In the genomic region with DNA sequence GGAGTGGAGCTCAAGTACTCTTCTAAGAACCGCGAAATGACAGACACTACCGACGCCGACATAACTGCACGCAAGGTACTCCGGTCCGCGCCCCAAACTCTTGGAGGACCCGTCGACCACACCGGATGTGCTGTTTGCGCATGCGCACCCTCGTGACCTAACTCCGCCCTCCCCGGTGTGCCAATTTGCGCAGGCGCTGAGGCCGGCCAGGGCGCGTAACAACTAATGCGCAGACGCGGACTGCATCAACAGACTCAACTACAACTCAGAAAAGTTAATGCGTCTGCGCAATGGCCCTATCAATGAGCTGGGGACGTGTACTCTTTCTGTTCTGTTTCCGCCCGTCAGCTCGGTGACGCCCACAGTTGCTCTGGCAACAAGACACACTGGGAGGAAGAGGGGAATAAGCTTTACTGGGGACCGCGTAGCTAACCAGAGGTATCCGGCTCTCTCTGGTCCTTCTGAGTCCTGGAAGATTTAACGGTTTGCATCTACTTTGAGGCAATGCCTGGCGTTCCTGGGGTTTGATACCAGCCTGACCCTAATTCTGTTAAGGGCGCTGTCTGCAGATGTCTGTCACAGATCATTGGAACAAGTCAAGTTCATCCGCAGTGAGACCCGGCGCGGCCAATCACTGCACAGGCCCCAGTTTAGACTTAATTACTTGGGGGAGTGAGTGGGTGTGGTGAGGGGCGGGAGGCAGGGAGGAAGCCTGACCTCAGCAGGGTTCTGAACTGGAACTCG, we compare ENCODE assay signal across 8 cellular contexts. TPM values are rescaled to one million over a fixed set of nuclear protein-coding genes. Genes with fewer than 3 reads are reported as not detected.
A peak's percentile ranks its signal among the peaks of the same experiment; 100 is the strongest.
DNase-seq lines count a peak whose midpoint lies in the region; ATAC-seq and TF ChIP-seq lines count a peak whose summit lies in the region.

DAD1 (minus strand) TSS at position 129 of the 744 bp plus-strand sequence; CDS start at position 62, 67 bp downstream.

- 4% methylated on average over 21 of the region's 44 CpGs for WGBS in mammary epithelial cell (ENCODE audit: low coverage, missing lambda C conversion rate)

- BruUV-seq in mammary epithelial cell (replicated peaks; lab: Mats Ljungman, UMichigan), result no TSS peak

- H3K27ac ChIP-seq in WERI-Rb-1, result peak within 1 kb of the TSS; percentile 53
- H3K27ac ChIP-seq in mammary epithelial cell (ENCODE audit: insufficient read depth, low read depth, low read length), result peak within 1 kb of the TSS; percentile 98
- peak within 1 kb of the TSS; percentile 85 for H3K27ac ChIP-seq in skeletal muscle tissue (ENCODE audit: low read depth, low read length)

- H3K4me3 ChIP-seq in WERI-Rb-1 (ENCODE audit: low read depth, low read length) (peak within 1 kb of the TSS; percentile 97), mammary epithelial cell (replicated peaks in 1 of 3; ENCODE audit: insufficient read depth in 1 of 3, low read depth in 2 of 3, low read length in 3 of 3) (peak within 1 kb of the TSS; percentile 67 to 98 (median 81)), iPS-18c (ENCODE audit: insufficient read depth, low read depth, low read length) (peak within 1 kb of the TSS; percentile 85), skeletal muscle tissue (ENCODE audit: low read length in 3 of 3) (peak within 1 kb of the TSS; percentile 93 to 94 (median 93))

- dilution Hi-C loops in mammary epithelial cell (cut with HindIII; ENCODE audit: low sequenced_read_pairs), result no loop called here

- H3K79me2 ChIP-seq in mammary epithelial cell (ENCODE audit: insufficient read depth, low read length), result peaks cover 47% of the 10 kb centered on the region

- H3K36me3 ChIP-seq in WERI-Rb-1 (peaks cover 7% of the 10 kb centered on the region), mammary epithelial cell (ENCODE audit: insufficient read depth, low read length) (no peaks in the 10 kb centered on the region), skeletal muscle tissue (ENCODE audit: control insufficient read depth in 3 of 3, insufficient read depth in 3 of 3, low read length in 3 of 3) (peaks cover 0 to 3% (median 0%) of the 10 kb centered on the region in 3 donors)

- H3K9ac ChIP-seq in mammary epithelial cell (ENCODE audit: insufficient read depth, low read length) (peak within 1 kb of the TSS; percentile 97), skeletal muscle tissue (ENCODE audit: low read depth in 1 of 3, low read length in 3 of 3) (peak within 1 kb of the TSS; percentile 91 to 94 (median 94))

- H2AFZ ChIP-seq in mammary epithelial cell (ENCODE audit: low read depth, low read length), result peak within 1 kb of the TSS; percentile 94

- H3K9me3 ChIP-seq in WERI-Rb-1 (ENCODE audit: severe bottlenecking) (no peaks in the 10 kb centered on the region), mammary epithelial cell (replicated peaks; ENCODE audit: insufficient read depth, low read length) (no peaks in the 10 kb centered on the region), iPS-18c (ENCODE audit: control insufficient read depth, insufficient read depth, low read length) (peaks cover 2% of the 10 kb centered on the region), skeletal muscle tissue (ENCODE audit: control insufficient read depth in 3 of 3, low read length in 3 of 3) (no peaks in the 10 kb centered on the region)

- no peaks in the 10 kb centered on the region for H4K20me1 ChIP-seq in mammary epithelial cell (ENCODE audit: insufficient read depth, low read length)

- CTCF ChIA-PET in mammary epithelial cell (lab: Charles Lee; ENCODE audit: low non-redundant PET), result interaction anchor here (0.5 to 1.5 kb wide), 4 partner anchors 10 to 889 kb away, joined by 3 to 5 read pairs (median 4); no protein-coding TSS in a partner anchor

- H3K27me3 ChIP-seq in WERI-Rb-1 (ENCODE audit: insufficient read depth, low read depth, severe bottlenecking) (no peaks in the 10 kb centered on the region), mammary epithelial cell (ENCODE audit: insufficient read depth, low read length) (no peaks in the 10 kb centered on the region), skeletal muscle tissue (ENCODE audit: control insufficient read depth in 3 of 3, insufficient read depth in 3 of 3, low read length in 3 of 3) (peaks cover 0 to 5% (median 3%) of the 10 kb centered on the region in 3 donors)

- TF ChIP-seq CTCF in WERI-Rb-1 (IDR thresholded peaks at IDR 0.05; ENCODE audit: low read depth, low read length), result no peak
- TF ChIP-seq CTCF in mammary epithelial cell (conservative IDR thresholded peaks at IDR 0.05 in 1 of 2, IDR thresholded peaks at IDR 0.05 in 1 of 2; ENCODE audit: extremely low read depth in 1 of 2, insufficient read depth in 1 of 2, low read depth in 1 of 2, low read length in 2 of 2), result no peak

- intact Hi-C loops in mammary epithelial cell (cut with micrococcal nuclease), result loop anchor here (1.0 kb wide), 3 partner anchors 25 to 64 kb away; partner anchors contain the start of gene OR6J1

- peak within 1 kb of the TSS; percentile 92 for H3K4me2 ChIP-seq in mammary epithelial cell (ENCODE audit: insufficient read depth, low read depth, low read length)

- ATAC-seq in GM18873 (IDR thresholded peaks at IDR 0.05; ENCODE audit: low FRiP score, unreplicated experiment), result peak; percentile 92
- peak; percentile 81 for ATAC-seq in HG03139 (IDR thresholded peaks at IDR 0.05; ENCODE audit: unreplicated experiment)

- peaks cover 13% of the 10 kb centered on the region for H3K4me1 ChIP-seq in mammary epithelial cell (ENCODE audit: insufficient read depth, low read length)
- peaks cover 16 to 28% (median 25%) of the 10 kb centered on the region in 3 donors for H3K4me1 ChIP-seq in skeletal muscle tissue (ENCODE audit: control insufficient read depth in 3 of 3, insufficient read depth in 3 of 3, low read length in 3 of 3)

- in situ Hi-C loops in ACHN (cut with HindIII; ENCODE audit: low pct_ligation_motif_present, low pct_unique_long_range_greater_than_20kb, low sequenced_read_pairs) (no loop called here), mammary epithelial cell (cut with MboI; ENCODE audit: low sequenced_read_pairs in 2 of 2) (loop anchor here in 1 of 2 donors (5.0 kb wide), 1 partner anchor 53 kb away; the partner anchor contains the start of gene OR6J1)

- DNase-seq in ACHN (peak; percentile 97), NCI-H2227 (lab: John Stamatoyannopoulos, UW; ENCODE audit: unreplicated experiment) (peak; percentile 99), WERI-Rb-1 (peak; percentile 98), mammary epithelial cell (peak; percentile 99)

RNA-seq across cellular contexts. Expression of gene DAD1, which starts in this region (rescaled TPM):
- total RNA-seq in mammary epithelial cell (100 to 1,000 TPM; 154 to 169 TPM), skeletal muscle tissue (244 TPM)
- 324 TPM for polyA plus RNA-seq in mammary epithelial cell
- polyA minus RNA-seq in mammary epithelial cell, result 197 TPM

Comparison
In these comparisons a context has a peak if more than half of its experiments do, and no peak if none do; other contexts are left out.
1. Peak in every context shown above with its lines: DNase-seq, ATAC-seq, H3K4me3 ChIP-seq and H3K27ac ChIP-seq.